In the genomic region with DNA sequence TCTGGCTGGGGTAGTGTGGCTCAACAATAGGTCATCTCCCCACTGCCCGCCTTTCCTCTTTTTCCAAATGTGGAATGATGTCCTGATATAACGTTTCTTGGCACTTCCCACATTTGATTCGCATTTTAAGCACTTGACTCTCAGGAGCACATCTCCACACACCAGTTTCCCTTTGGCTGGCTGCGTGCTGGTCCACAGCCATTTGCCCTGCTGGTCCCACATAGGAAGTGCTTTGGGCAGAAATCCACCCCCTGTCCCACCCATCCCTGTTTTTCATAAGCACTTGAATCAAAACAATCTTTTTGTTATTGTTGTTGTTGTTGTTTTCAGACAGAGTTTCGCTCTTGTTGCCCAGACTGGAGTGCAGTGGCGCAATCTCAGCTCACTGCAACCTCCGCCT, we compare ENCODE assay signal across 32 cellular contexts. TPM values are rescaled to one million over a fixed set of nuclear protein-coding genes. Genes with fewer than 3 reads are reported as not detected.
A peak's percentile ranks its signal among the peaks of the same experiment; 100 is the strongest.
DNase-seq lines count a peak whose midpoint lies in the region; ATAC-seq, FAIRE-seq and TF ChIP-seq lines count a peak whose summit lies in the region.
"Had no signal": no experiment of that assay in that cellular context is flagged by ENCODE, and none has a peak within 500 bp of the region (broad histone marks: within the 10 kb centered on the region; RNA-seq: fewer than 3 reads in every experiment).

No MANE protein-coding gene starts in this region.

- H3K9ac ChIP-seq in endodermal cell (ENCODE audit: extremely low read depth, low read length, poor library complexity, severe bottlenecking) (no peak overlapping the region), endothelial cell of umbilical vein (replicated peaks; ENCODE audit: extremely low read depth, insufficient read depth, low read length) (no peak overlapping the region), kidney (ENCODE audit: low read length in 2 of 2) (no peak overlapping the region)
- H3K9ac ChIP-seq: BLaER1 had no signal

- H3K9me3 Mint-ChIP-seq in endodermal cell = peaks cover 2% of the 10 kb centered on the region

- H3K9me3 ChIP-seq in endodermal cell (ENCODE audit: control insufficient read depth, low read length) (no peaks in the 10 kb centered on the region), endothelial cell of umbilical vein (replicated peaks; ENCODE audit: control insufficient read depth, insufficient read depth, low read length) (no peaks in the 10 kb centered on the region), kidney (ENCODE audit: control insufficient read depth in 1 of 2, low read length in 2 of 2) (no peaks in the 10 kb centered on the region), sigmoid colon (no peaks in the 10 kb centered on the region)
- H3K9me3 ChIP-seq: BE2C, BLaER1 had no signal

- no peaks in the 10 kb centered on the region for H3K9me1 ChIP-seq in endothelial cell of umbilical vein (replicated peaks; ENCODE audit: control insufficient read depth, extremely low read depth, insufficient read depth, low read length)

- intact Hi-C loops in endothelial cell of umbilical vein (cut with micrococcal nuclease) (loop anchor here (5.0 kb wide), 1 partner anchor 196 kb away; no protein-coding TSS in a partner anchor), kidney (cut with DNase I) (no loop called here), sigmoid colon (cut with DNase I) (no loop called here)

- no TSS peak for BruUV-seq in endothelial cell of umbilical vein (replicated peaks; lab: Mats Ljungman, UMichigan)

- no peaks in the 10 kb centered on the region for H3K27me3 ChIP-seq in endodermal cell (ENCODE audit: control insufficient read depth, insufficient read depth, low read length, poor library complexity, severe bottlenecking)
- peaks cover 1 to 12% of the 10 kb centered on the region in 2 experiments for H3K27me3 ChIP-seq in endothelial cell of umbilical vein (ENCODE audit: control insufficient read depth in 2 of 2, insufficient read depth in 2 of 2, low read length in 2 of 2)
- no peaks in the 10 kb centered on the region for H3K27me3 ChIP-seq in sigmoid colon
- H3K27me3 ChIP-seq: BE2C, BLaER1 had no signal

- no peak overlapping the region for H3K4me2 ChIP-seq in endothelial cell of umbilical vein (ENCODE audit: insufficient read depth, low read length)
- H3K4me2 ChIP-seq: BLaER1 had no signal

- H4K20me1 ChIP-seq in endothelial cell of umbilical vein (replicated peaks; ENCODE audit: control insufficient read depth, extremely low read depth, insufficient read depth, low read length) = no peaks in the 10 kb centered on the region
- H4K20me1 ChIP-seq: BLaER1 had no signal

- CTCF ChIA-PET in endothelial cell of umbilical vein (lab: Charles Lee) = no interaction called here

- DNase-seq in endodermal cell (no peak), endothelial cell of umbilical vein (ENCODE audit: low read depth, low spot score) (no peak), kidney (peak; percentile 39), sigmoid colon (peak; percentile 36), amniotic stem cell (lab: John Stamatoyannopoulos, UW) (no peak), NCI-H510A (lab: John Stamatoyannopoulos, UW) (no peak)
- DNase-seq: 8988T; ACHN; BE2C; C1 segment of cervical spinal cord; CD4-positive, alpha-beta memory T cell; CD4-positive, CD25-positive, alpha-beta regulatory T cell; CD8-positive, alpha-beta memory T cell; COR-L47; DMS 273 treated with DMSO at 0.1 percent for 48 hours; DMS153; DMS53; DMS79; DND-41; EL; GDM1 had no signal

- H3K4me3 Mint-ChIP-seq in endodermal cell = no peak overlapping the region
- H3K4me3 Mint-ChIP-seq: CD14-positive monocyte; CD4-positive, alpha-beta memory T cell; CD4-positive, CD25-positive, alpha-beta regulatory T cell; CD8-positive, alpha-beta memory T cell had no signal

- no peak for ATAC-seq in HG03378 (IDR thresholded peaks at IDR 0.05; ENCODE audit: unreplicated experiment)
- ATAC-seq: GM12878 had no signal

- TF ChIP-seq EP300 in sigmoid colon (IDR thresholded peaks at IDR 0.05) = no peak

- H3K79me2 ChIP-seq in endothelial cell of umbilical vein (ENCODE audit: control insufficient read depth, insufficient read depth, low read length) = no peaks in the 10 kb centered on the region

- dilution Hi-C loops in endothelial cell of umbilical vein (cut with MboI; ENCODE audit: extremely low pct_ligation_motif_present, low sequenced_read_pairs) = no loop called here

- H2AFZ ChIP-seq in endothelial cell of umbilical vein (ENCODE audit: low read depth, low read length) = no peak overlapping the region

- H3K27ac ChIP-seq in endodermal cell (ENCODE audit: low read depth, low read length) = no peak overlapping the region
- no peak overlapping the region for H3K27ac ChIP-seq in endothelial cell of umbilical vein (ENCODE audit: insufficient read depth, low read depth, low read length)
- H3K27ac ChIP-seq in kidney (ENCODE audit: low read depth in 2 of 2, low read length in 2 of 2) = no peak overlapping the region
- H3K27ac ChIP-seq in sigmoid colon = no peak overlapping the region
- H3K27ac ChIP-seq: BLaER1 had no signal

- TF ChIP-seq POLR2A in endothelial cell of umbilical vein (IDR thresholded peaks at IDR 0.05; ENCODE audit: low read depth, low read length) (no peak), sigmoid colon (IDR thresholded peaks at IDR 0.05) (no peak)

- no peaks in the 10 kb centered on the region for H3K36me3 Mint-ChIP-seq in endodermal cell (ENCODE audit: low read depth)
- H3K36me3 Mint-ChIP-seq: CD14-positive monocyte; CD4-positive, alpha-beta memory T cell; CD4-positive, CD25-positive, alpha-beta regulatory T cell; CD8-positive, alpha-beta memory T cell had no signal

- peak; percentile 13 for TF ChIP-seq CTCF in endodermal cell (conservative IDR thresholded peaks at IDR 0.05)
- TF ChIP-seq CTCF in endothelial cell of umbilical vein (IDR thresholded peaks at IDR 0.05; ENCODE audit: extremely low read depth in 1 of 2, insufficient read depth in 1 of 2, low read depth in 1 of 2, low read length in 2 of 2) = no peak
- TF ChIP-seq CTCF in kidney (IDR thresholded peaks at IDR 0.05; ENCODE audit: borderline replicate concordance, extremely low read depth, insufficient read depth) = no peak
- TF ChIP-seq CTCF in sigmoid colon (IDR thresholded peaks at IDR 0.05) = no peak

- no peak overlapping the region for H3K27ac Mint-ChIP-seq in endodermal cell
- H3K27ac Mint-ChIP-seq: CD14-positive monocyte; CD4-positive, alpha-beta memory T cell; CD4-positive, CD25-positive, alpha-beta regulatory T cell; CD8-positive, alpha-beta memory T cell had no signal

- H3K36me3 ChIP-seq in endodermal cell (ENCODE audit: control insufficient read depth, insufficient read depth, low read length) (no peaks in the 10 kb centered on the region), endothelial cell of umbilical vein (ENCODE audit: control insufficient read depth in 2 of 2, extremely low read depth in 1 of 2, insufficient read depth in 2 of 2, low read length in 2 of 2) (no peaks in the 10 kb centered on the region), kidney (ENCODE audit: control insufficient read depth in 1 of 2, insufficient read depth in 2 of 2, low read length in 2 of 2) (no peaks in the 10 kb centered on the region), sigmoid colon (no peaks in the 10 kb centered on the region)
- H3K36me3 ChIP-seq: BE2C, BLaER1 had no signal

- no peaks in the 10 kb centered on the region for H3K27me3 Mint-ChIP-seq in endodermal cell (ENCODE audit: insufficient read depth)
- H3K27me3 Mint-ChIP-seq: CD4-positive, alpha-beta memory T cell; CD4-positive, CD25-positive, alpha-beta regulatory T cell had no signal

- no peaks in the 10 kb centered on the region for H3K4me1 ChIP-seq in endodermal cell (ENCODE audit: control insufficient read depth, insufficient read depth, low read length)
- H3K4me1 ChIP-seq in endothelial cell of umbilical vein (ENCODE audit: control insufficient read depth, extremely low read depth, insufficient read depth, low read length) = peaks cover 3% of the 10 kb centered on the region
- H3K4me1 ChIP-seq in kidney (ENCODE audit: control insufficient read depth in 1 of 2, insufficient read depth in 1 of 2, low read depth in 1 of 2, low read length in 2 of 2) = no peaks in the 10 kb centered on the region
- H3K4me1 ChIP-seq in sigmoid colon = peaks cover 0 to 4% (median 0%) of the 10 kb centered on the region in 4 donors
- H3K4me1 ChIP-seq: BE2C had no signal

- H3K4me1 Mint-ChIP-seq in endodermal cell = no peaks in the 10 kb centered on the region

- FAIRE-seq in endothelial cell of umbilical vein (lab: Jason Lieb, UNC) (peak; percentile 15), kidney (lab: Jason Lieb, UNC) (no peak)
- FAIRE-seq: A204.1, GM12878, GM12892, GM18507 had no signal

- POLR2A ChIA-PET in endothelial cell of umbilical vein (lab: Charles Lee) = no interaction called here

- no peak overlapping the region for H3K4me3 ChIP-seq in endodermal cell (ENCODE audit: low read length)
- no peak overlapping the region for H3K4me3 ChIP-seq in endothelial cell of umbilical vein (replicated peaks in 1 of 3; ENCODE audit: insufficient read depth in 1 of 3, low read depth in 1 of 3, low read length in 3 of 3)
- H3K4me3 ChIP-seq in kidney (ENCODE audit: low read length in 2 of 2) = no peak overlapping the region
- H3K4me3 ChIP-seq in sigmoid colon = no peak overlapping the region
- H3K4me3 ChIP-seq: BLaER1, GM12878 had no signal

- WGBS in endodermal cell (ENCODE audit: insufficient coverage in 1 of 2, insufficient read length in 1 of 2), 2 experiments = 96 to 98% methylated on average over 6 to 7 of the region's 7 CpGs
- 90 to 93% methylated on average over 7 of the region's 7 CpGs for WGBS in sigmoid colon, 2 donors

RNA-seq across cellular contexts. Expression of a gene that starts 24.0 kb away (rescaled TPM):
- total RNA-seq in endodermal cell (1 to 10 TPM in 1 of 2 donors, under 1 TPM in 1; 0.97 to 1.6 TPM), endothelial cell of umbilical vein (not detected in 2 replicates), kidney (1.4 TPM), sigmoid colon (not detected)
- polyA plus RNA-seq in endodermal cell (2013, experiment 1 of 2) = 0.21 TPM
- polyA plus RNA-seq in endodermal cell (2013, experiment 2 of 2) = 0.33 TPM
- polyA plus RNA-seq in endothelial cell of umbilical vein (not detected in 2 replicates), kidney (ENCODE audit: insufficient read depth, low read depth, low replicate concordance) (not detected), sigmoid colon (10 to 100 TPM in 1 of 3 donors, not detected in 2; 15.2 TPM)
- not detected in 2 replicates for polyA plus RNA-seq in endothelial cell of umbilical vein (2011; cell fraction: cytosol; rRNA removed)
- polyA plus RNA-seq in endothelial cell of umbilical vein (2011; cell fraction: nucleus; rRNA removed) = not detected in 2 replicates
- not detected in 2 replicates for polyA plus RNA-seq in endothelial cell of umbilical vein (2012)
- polyA minus RNA-seq in endothelial cell of umbilical vein = not detected in 2 replicates
- not detected for polyA minus RNA-seq in endothelial cell of umbilical vein (2011; cell fraction: cytosol; rRNA and poly(A)+ RNA removed)
- not detected in 2 replicates for polyA minus RNA-seq in endothelial cell of umbilical vein (2011; cell fraction: nucleus; rRNA and poly(A)+ RNA removed)
- total RNA-seq: A673; CD4-positive, alpha-beta memory T cell; CD8-positive, alpha-beta memory T cell; Daoy; G401 had no signal
- polyA plus RNA-seq: AG04450; CD8-positive, alpha-beta memory T cell had no signal

RNA-seq across cellular contexts. Expression of a gene that starts 46.3 kb away (rescaled TPM):
- total RNA-seq in endodermal cell (100 to 1,000 TPM; 154 to 155 TPM), endothelial cell of umbilical vein (246 and 262 TPM in 2 replicates), kidney (250 TPM), sigmoid colon (100 to 1,000 TPM in 1 of 4 donors, 10 to 100 TPM in 3; 59.6 to 101 (median 80.4) TPM)
- polyA plus RNA-seq in endodermal cell (2013, experiment 1 of 2) = 126 TPM
- 112 TPM for polyA plus RNA-seq in endodermal cell (2013, experiment 2 of 2)
- polyA plus RNA-seq in endothelial cell of umbilical vein (94.6 and 102 TPM in 2 replicates), kidney (ENCODE audit: insufficient read depth, low read depth, low replicate concordance) (120 TPM), sigmoid colon (100 to 1,000 TPM in 1 of 3 donors, 10 to 100 TPM in 2; 43.2 to 113 (median 67.9) TPM)
- polyA plus RNA-seq in endothelial cell of umbilical vein (2011; cell fraction: cytosol; rRNA removed) = 84.4 and 92.1 TPM in 2 replicates
- 160 and 171 TPM in 2 replicates for polyA plus RNA-seq in endothelial cell of umbilical vein (2011; cell fraction: nucleus; rRNA removed)
- polyA plus RNA-seq in endothelial cell of umbilical vein (2012) = 165 and 190 TPM in 2 replicates
- polyA minus RNA-seq in endothelial cell of umbilical vein = 177 and 225 TPM in 2 replicates
- 72.5 TPM for polyA minus RNA-seq in endothelial cell of umbilical vein (2011; cell fraction: cytosol; rRNA and poly(A)+ RNA removed)
- polyA minus RNA-seq in endothelial cell of umbilical vein (2011; cell fraction: nucleus; rRNA and poly(A)+ RNA removed) = 129 and 135 TPM in 2 replicates

Comparison
In these comparisons a context has a peak if more than half of its experiments do, and no peak if none do; other contexts are left out.
1. DNase-seq: peak in kidney (single experiment) and sigmoid colon (single experiment); none in endodermal cell (single experiment), endothelial cell of umbilical vein (single experiment), amniotic stem cell (single experiment) and NCI-H510A (single experiment).